8 cellular contexts compared by ENCODE assay signal in the genomic region with DNA sequence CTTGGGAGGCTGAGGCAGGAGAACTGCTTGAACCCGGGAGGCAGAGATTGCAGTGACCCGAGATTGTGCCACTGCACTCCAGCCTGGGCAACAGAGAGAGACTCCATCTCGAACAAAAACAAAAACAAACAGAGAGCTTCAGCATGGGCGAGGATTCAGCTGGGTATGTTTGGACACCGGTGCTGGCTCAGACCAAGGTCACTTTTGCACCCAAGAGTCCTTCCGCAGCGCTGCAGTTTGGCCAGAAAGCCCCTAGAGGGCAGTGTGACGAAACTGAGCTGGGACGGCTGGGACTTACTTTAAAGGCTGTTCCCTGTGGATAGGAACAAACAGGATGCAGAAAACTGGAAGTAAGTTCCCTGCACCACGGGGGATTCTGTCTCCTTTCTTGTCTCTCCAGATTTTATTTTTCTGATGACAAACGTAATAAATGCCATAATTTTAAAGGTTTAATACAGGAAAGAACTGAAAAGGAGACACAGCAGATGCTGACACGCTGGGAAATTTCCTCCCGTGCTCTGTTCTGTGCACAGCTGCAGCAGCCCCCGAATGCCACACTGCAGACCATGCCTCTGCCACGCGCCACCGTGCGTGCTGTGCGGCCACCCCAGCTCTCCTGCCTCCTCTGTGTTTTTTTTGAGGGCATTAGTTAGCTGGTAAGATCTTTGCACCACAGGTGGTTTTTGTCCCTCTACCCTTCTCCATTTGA. TPM values are rescaled to one million over a fixed set of nuclear protein-coding genes. Genes with fewer than 3 reads are reported as not detected.
A peak's percentile ranks its signal among the peaks of the same experiment; 100 is the strongest.
DNase-seq lines count a peak whose midpoint lies in the region; ATAC-seq and TF ChIP-seq lines count a peak whose summit lies in the region.

No MANE protein-coding gene starts in this region.

- peak overlapping the region; percentile 30 to 86 (median 77) for H3K27ac Mint-ChIP-seq in brain

- H3K4me1 Mint-ChIP-seq in brain, result peaks cover 21% of the 10 kb centered on the region

- H3K9me3 Mint-ChIP-seq in brain, result peaks cover 0 to 2% (median 0%) of the 10 kb centered on the region in 5 experiments

- ATAC-seq in GM18870 (IDR thresholded peaks at IDR 0.05; ENCODE audit: unreplicated experiment), result no peak

- peak; percentile 72 for DNase-seq in GM10266 (ENCODE audit: extremely low spot score)
- peak; percentile 57 for DNase-seq in NCI-H1694 (lab: John Stamatoyannopoulos, UW)
- peak; percentile 68 for DNase-seq in T1000 (lab: John Stamatoyannopoulos, UW)
- DNase-seq in iPS-NIHi7 (ENCODE audit: extremely low spot score), result peak; percentile 86
- peak; percentile 40 to 63 for DNase-seq in stimulated activated CD4-positive, alpha-beta T cell treated with anti-CD3 and anti-CD28 coated beads, Interleukin-12 subunit alpha, Interleukin-12 subunit beta, amount 100 ng/mL, for 24 hours (ENCODE audit: low read depth in 2 of 2)
- DNase-seq in DMS79 treated with DMSO at 0.1 percent for 48 hours (lab: John Stamatoyannopoulos, UW), result no peak

- H3K36me3 Mint-ChIP-seq in brain, result peaks cover 61% of the 10 kb centered on the region

- peak overlapping the region in 1 of 5 experiments; percentile 33 for H3K4me3 Mint-ChIP-seq in brain

- no peaks in the 10 kb centered on the region for H3K27me3 Mint-ChIP-seq in brain

- TF ChIP-seq CTCF in GM10266 (IDR thresholded peaks at IDR 0.05; ENCODE audit: control insufficient read depth, insufficient read depth, low read depth, missing control alignments) (peak; percentile 91), brain (conservative IDR thresholded peaks at IDR 0.05) (peak; percentile 85 to 90)

RNA-seq across cellular contexts. Expression of gene USP36, which starts 25.2 kb away (rescaled TPM):
- 24.7 TPM for polyA plus RNA-seq in brain (ENCODE audit: insufficient read depth, low read depth, low replicate concordance)

RNA-seq across cellular contexts. Expression of gene CEP295NL, which starts 37.2 kb away (rescaled TPM):
- polyA plus RNA-seq in brain (ENCODE audit: insufficient read depth, low read depth, low replicate concordance), result 0.20 TPM

RNA-seq across cellular contexts. Expression of gene TIMP2, which starts 59.4 kb away (rescaled TPM):
- polyA plus RNA-seq in brain (ENCODE audit: insufficient read depth, low read depth, low replicate concordance), result 314 TPM
